8 cellular contexts compared by ENCODE assay signal in genomic region chr7:139109188-139109982, GRCh38. TPM values are rescaled to one million over a fixed set of nuclear protein-coding genes. Genes with fewer than 3 reads are reported as not detected.
DNase-seq lines count a peak whose midpoint lies in the region; ATAC-seq and TF ChIP-seq lines count a peak whose summit lies in the region.

ZC3HAV1 (minus strand) TSS chr7:139109720; CDS start chr7:139109331, 389 bp downstream.

- peak within 1 kb of the TSS; percentile 74 for H3K27ac ChIP-seq in WERI-Rb-1
- H3K27ac ChIP-seq in breast epithelium = peak within 1 kb of the TSS; percentile 95 to 98

- H3K27me3 ChIP-seq in WERI-Rb-1 (ENCODE audit: insufficient read depth, low read depth, severe bottlenecking) (no peaks in the 10 kb centered on the region), breast epithelium (no peaks in the 10 kb centered on the region)

- intact Hi-C loops in breast epithelium (cut with DNase I; ENCODE audit: low total_unique reads) = no loop called here

- H3K9me3 ChIP-seq in WERI-Rb-1 (ENCODE audit: severe bottlenecking) (no peaks in the 10 kb centered on the region), breast epithelium (no peaks in the 10 kb centered on the region)

- no peak for TF ChIP-seq CTCF in WERI-Rb-1 (IDR thresholded peaks at IDR 0.05; ENCODE audit: low read depth, low read length)
- TF ChIP-seq CTCF in breast epithelium (IDR thresholded peaks at IDR 0.05) = peak in 2 of 3 donors; percentile 14 to 34

- TF ChIP-seq POLR2A in breast epithelium (IDR thresholded peaks at IDR 0.05) = peak; percentile 49

- DNase-seq in A172 (ENCODE audit: low spot score) (peak; percentile 70), NCI-H2171 (lab: John Stamatoyannopoulos, UW) (peak; percentile 37), WERI-Rb-1 (peak; percentile 78), breast epithelium (ENCODE audit: low spot score in 2 of 2) (peak; percentile 73 to 80), iPS-NIHi7 (ENCODE audit: extremely low spot score) (peak; percentile 77), smooth muscle cell of the brain vasculature (ENCODE audit: low read depth, low spot score) (peak; percentile 57)

- ATAC-seq in GM18519 (IDR thresholded peaks at IDR 0.05; ENCODE audit: low FRiP score, unreplicated experiment) (peak; percentile 57), HG03045 (IDR thresholded peaks at IDR 0.05; ENCODE audit: unreplicated experiment) (peak; percentile 73)

- H3K36me3 ChIP-seq in WERI-Rb-1 (peaks cover 8% of the 10 kb centered on the region; the same call in 1 of the 2 replicates), breast epithelium (no peaks in the 10 kb centered on the region)

- H3K4me3 ChIP-seq in WERI-Rb-1 (ENCODE audit: low read depth, low read length) (peak within 1 kb of the TSS; percentile 80), breast epithelium (peak within 1 kb of the TSS; percentile 94 to 99 (median 97))

- H3K4me1 ChIP-seq in breast epithelium = no peaks in the 10 kb centered on the region

RNA-seq across cellular contexts. Expression of gene ZC3HAV1, which starts in this region (rescaled TPM):
- 20.7 and 25.4 TPM in 2 replicates for total RNA-seq in A172 (2014; rRNA removed; shearing (Covaris generic))
- total RNA-seq in breast epithelium = 10 to 100 TPM; 22.1 to 41.3 (median 37.7) TPM

Comparison
In these comparisons a context has a peak if more than half of its experiments do, and no peak if none do; other contexts are left out.
1. Peak in every context shown above with its lines: DNase-seq, ATAC-seq, H3K4me3 ChIP-seq and H3K27ac ChIP-seq.